In the genomic region with DNA sequence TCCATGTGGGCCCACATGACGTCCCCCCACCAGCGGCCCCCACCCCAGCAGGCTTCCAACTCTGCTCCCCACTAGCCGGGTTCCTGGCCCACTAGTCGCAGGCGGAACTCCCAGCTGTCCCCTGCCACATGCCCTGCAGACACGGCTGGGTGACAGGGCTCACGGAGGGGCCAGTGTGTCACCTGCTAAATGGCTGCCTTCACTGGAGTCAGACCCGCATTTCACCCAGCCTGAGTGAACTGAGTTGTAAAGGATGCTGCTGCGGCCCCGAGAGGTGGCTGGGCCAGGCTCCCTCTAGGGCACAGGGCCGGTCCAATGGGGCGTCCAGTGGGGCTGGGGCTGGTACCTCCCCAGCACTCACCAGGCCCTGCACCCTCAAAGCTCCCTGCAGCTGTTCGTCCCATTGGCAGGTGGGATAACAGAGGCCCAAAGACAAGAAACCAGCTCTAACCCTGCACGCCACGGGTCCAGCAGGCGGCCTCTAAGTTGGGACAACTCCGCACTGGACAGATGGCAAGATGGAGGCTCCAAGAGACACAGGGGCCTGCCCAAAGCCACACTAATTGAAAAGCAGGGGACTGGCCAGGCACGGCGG, we compare ENCODE assay signal across 17 cellular contexts. TPM values are rescaled to one million over a fixed set of nuclear protein-coding genes. Genes with fewer than 3 reads are reported as not detected.
DNase-seq lines count a peak whose midpoint lies in the region; ATAC-seq and TF ChIP-seq lines count a peak whose summit lies in the region.
"Had no signal": no experiment of that assay in that cellular context is flagged by ENCODE, and none has a peak within 500 bp of the region (broad histone marks: within the 10 kb centered on the region; RNA-seq: fewer than 3 reads in every experiment).

No MANE protein-coding gene starts in this region.

- no peaks in the 10 kb centered on the region for H3K9me3 ChIP-seq in PC-3 (ENCODE audit: low read length)

- no peak overlapping the region for H3K9ac ChIP-seq in PC-3 (ENCODE audit: low read length)

- intact Hi-C loops in activated T-helper 1 cell treated with anti-CD3 and anti-CD28 coated beads, Interleukin-12 subunit alpha, Interleukin-12 subunit beta, Interleukin-2, Interleukin-4 antibody, amounts not matched to agents 30 ng/mL and 10 ng/mL and 1 ng/mL, durations not matched to agents 14 hours and 24 hours and 36 hours (cut with micrococcal nuclease) = no loop called here
- intact Hi-C loops in PC-3 (cut with micrococcal nuclease) = no loop called here

- H3F3A ChIP-seq in PC-3 (ENCODE audit: low read length, unreplicated experiment) = no peaks in the 10 kb centered on the region

- no peaks in the 10 kb centered on the region for H3K9me2 ChIP-seq in PC-3 (replicated peaks; ENCODE audit: low read length)

- TF ChIP-seq CTCF in GM12864 (IDR thresholded peaks at IDR 0.05; ENCODE audit: low read depth, low read length, missing control alignments) (no peak), neural crest cell (conservative IDR thresholded peaks at IDR 0.05) (no peak), PC-3 (conservative IDR thresholded peaks at IDR 0.05; ENCODE audit: low read depth, low read length) (no peak)

- H3K36me3 ChIP-seq in PC-3 (ENCODE audit: low read depth, low read length) = no peaks in the 10 kb centered on the region

- no peak overlapping the region for H2AFZ ChIP-seq in PC-3 (ENCODE audit: low read length)

- peaks cover 3% of the 10 kb centered on the region for H3K36me3 Mint-ChIP-seq in activated T-cell treated with anti-CD3 and anti-CD28 coated beads, Interleukin-2, amount 50 U/mL, for 4 hours (ENCODE audit: insufficient read depth)
- H3K36me3 Mint-ChIP-seq in activated T-cell treated with anti-CD3 and anti-CD28 coated beads, Interleukin-2, amount 50 U/mL, for 72 hours (ENCODE audit: insufficient read depth in 2 of 2) = peaks cover 0 to 8% of the 10 kb centered on the region in 2 donors
- H3K36me3 Mint-ChIP-seq in activated T-helper 1 cell treated with anti-CD3 and anti-CD28 coated beads, Interleukin-12 subunit alpha, Interleukin-12 subunit beta, Interleukin-2, Interleukin-4 antibody, amounts not matched to agents 30 ng/mL and 10 ng/mL and 1 ng/mL, durations not matched to agents 14 hours and 24 hours and 36 hours (ENCODE audit: low read depth) = peaks cover 8% of the 10 kb centered on the region
- no peaks in the 10 kb centered on the region for H3K36me3 Mint-ChIP-seq in neural crest cell (ENCODE audit: low read depth)
- H3K36me3 Mint-ChIP-seq in activated CD4-positive, alpha-beta memory T cell treated with anti-CD3 and anti-CD28 coated beads, Interleukin-2, amount 10 ng/mL, durations not matched to agents 7 days and 5 days (ENCODE audit: low read depth) = peaks cover 24% of the 10 kb centered on the region

- H3K27me3 Mint-ChIP-seq in activated T-cell treated with anti-CD3 and anti-CD28 coated beads, Interleukin-2, amount 50 U/mL, for 4 hours (ENCODE audit: low read depth) = no peaks in the 10 kb centered on the region
- H3K27me3 Mint-ChIP-seq in activated T-cell treated with anti-CD3 and anti-CD28 coated beads, Interleukin-2, amount 50 U/mL, for 72 hours (ENCODE audit: low read depth) = no peaks in the 10 kb centered on the region
- no peaks in the 10 kb centered on the region for H3K27me3 Mint-ChIP-seq in activated T-helper 1 cell treated with anti-CD3 and anti-CD28 coated beads, Interleukin-12 subunit alpha, Interleukin-12 subunit beta, Interleukin-2, Interleukin-4 antibody, amounts not matched to agents 30 ng/mL and 10 ng/mL and 1 ng/mL, durations not matched to agents 14 hours and 24 hours and 36 hours (ENCODE audit: insufficient read depth)
- H3K27me3 Mint-ChIP-seq in neural crest cell (ENCODE audit: low read depth) = peaks cover 3% of the 10 kb centered on the region
- H3K27me3 Mint-ChIP-seq in activated CD4-positive, alpha-beta memory T cell treated with anti-CD3 and anti-CD28 coated beads, Interleukin-2, amount 10 ng/mL, durations not matched to agents 7 days and 5 days = no peaks in the 10 kb centered on the region
- H3K27me3 Mint-ChIP-seq: activated naive CD8-positive, alpha-beta T cell treated with anti-CD3 and anti-CD28 coated beads, Interleukin-2, amount 10 ng/mL, durations not matched to agents 7 days and 5 days had no signal

- peaks cover 87% of the 10 kb centered on the region for H3K79me2 ChIP-seq in PC-3 (ENCODE audit: low read length)

- H3K4me3 ChIP-seq in GM12864 (ENCODE audit: low read depth, low read length) (peak overlapping the region; percentile 5), PC-3 (ENCODE audit: low read length) (no peak overlapping the region)

- DNase-seq in activated T-cell treated with anti-CD3 and anti-CD28 coated beads, Interleukin-2, amount 50 U/mL, for 4 hours = no peak
- no peak for DNase-seq in activated T-cell treated with anti-CD3 and anti-CD28 coated beads, Interleukin-2, amount 50 U/mL, for 72 hours
- DNase-seq in GM12864 (ENCODE audit: low read depth) (no peak), neural crest cell (ENCODE audit: low read depth, low spot score) (no peak), HuH-7.5 (ENCODE audit: low spot score) (no peak), PC-3 (no peak)
- no peak for DNase-seq in activated T-helper 1 cell treated with anti-CD3 and anti-CD28 coated beads, Interleukin-12 subunit alpha, Interleukin-12 subunit beta, Interleukin-2, Interleukin-4 antibody, amounts not matched to agents 30 ng/mL and 10 ng/mL and 1 ng/mL, durations not matched to agents 14 hours and 24 hours and 36 hours (ENCODE audit: low spot score)
- no peak for DNase-seq in activated CD4-positive, alpha-beta memory T cell treated with anti-CD3 and anti-CD28 coated beads, Interleukin-2, amount 10 ng/mL, durations not matched to agents 7 days and 5 days
- DNase-seq: activated naive CD8-positive, alpha-beta T cell treated with anti-CD3 and anti-CD28 coated beads, Interleukin-2, amount 10 ng/mL, durations not matched to agents 7 days and 5 days; activated T-cell treated with anti-CD3 and anti-CD28 coated beads, Interleukin-2, amount 50 U/mL, for 48 hours; Calu3; KBM-7; mesendoderm; NCI-H82; stimulated activated CD4-positive, alpha-beta T cell treated with anti-CD3 and anti-CD28 coated beads, Interleukin-4, amount 100 ng/mL, for 24 hours; T-helper 9 cell had no signal

- no peaks in the 10 kb centered on the region for H3K27me3 ChIP-seq in PC-3 (ENCODE audit: low read length)

- CTCF ChIA-PET in activated CD4-positive, alpha-beta memory T cell treated with anti-CD3 and anti-CD28 coated beads, Interleukin-2, amount 10 ng/mL, durations not matched to agents 7 days and 5 days (lab: Charles Lee) = interaction anchor here (1.2 kb wide), 1 partner anchor 165 kb away, joined by 3 read pairs; no protein-coding TSS in a partner anchor
- CTCF ChIA-PET in PC-3 (lab: Charles Lee) = no interaction called here

- H3K27ac Mint-ChIP-seq in activated T-cell treated with anti-CD3 and anti-CD28 coated beads, Interleukin-2, amount 50 U/mL, for 72 hours = no peak overlapping the region
- H3K27ac Mint-ChIP-seq in activated T-helper 1 cell treated with anti-CD3 and anti-CD28 coated beads, Interleukin-12 subunit alpha, Interleukin-12 subunit beta, Interleukin-2, Interleukin-4 antibody, amounts not matched to agents 30 ng/mL and 10 ng/mL and 1 ng/mL, durations not matched to agents 14 hours and 24 hours and 36 hours = no peak overlapping the region
- H3K27ac Mint-ChIP-seq in neural crest cell (ENCODE audit: unreplicated experiment) = peak overlapping the region; percentile 12
- H3K27ac Mint-ChIP-seq in activated CD4-positive, alpha-beta memory T cell treated with anti-CD3 and anti-CD28 coated beads, Interleukin-2, amount 10 ng/mL, durations not matched to agents 7 days and 5 days = no peak overlapping the region
- H3K27ac Mint-ChIP-seq: activated naive CD8-positive, alpha-beta T cell treated with anti-CD3 and anti-CD28 coated beads, Interleukin-2, amount 10 ng/mL, durations not matched to agents 7 days and 5 days had no signal

- peaks cover 16% of the 10 kb centered on the region for H3K4me1 Mint-ChIP-seq in activated T-cell treated with anti-CD3 and anti-CD28 coated beads, Interleukin-2, amount 50 U/mL, for 4 hours (ENCODE audit: low read depth)
- peaks cover 38% of the 10 kb centered on the region for H3K4me1 Mint-ChIP-seq in activated T-cell treated with anti-CD3 and anti-CD28 coated beads, Interleukin-2, amount 50 U/mL, for 72 hours (ENCODE audit: low read depth)
- peaks cover 23% of the 10 kb centered on the region for H3K4me1 Mint-ChIP-seq in activated T-helper 1 cell treated with anti-CD3 and anti-CD28 coated beads, Interleukin-12 subunit alpha, Interleukin-12 subunit beta, Interleukin-2, Interleukin-4 antibody, amounts not matched to agents 30 ng/mL and 10 ng/mL and 1 ng/mL, durations not matched to agents 14 hours and 24 hours and 36 hours (ENCODE audit: low read depth)
- peaks cover 23% of the 10 kb centered on the region for H3K4me1 Mint-ChIP-seq in neural crest cell
- peaks cover 26% of the 10 kb centered on the region for H3K4me1 Mint-ChIP-seq in activated CD4-positive, alpha-beta memory T cell treated with anti-CD3 and anti-CD28 coated beads, Interleukin-2, amount 10 ng/mL, durations not matched to agents 7 days and 5 days

- H3K4me2 ChIP-seq in PC-3 (ENCODE audit: low read length) = no peak overlapping the region

- H4K20me1 ChIP-seq in PC-3 (ENCODE audit: low read length) = peaks cover 20% of the 10 kb centered on the region; the same call in 1 of the 2 replicates

- H3K4me3 Mint-ChIP-seq in activated T-cell treated with anti-CD3 and anti-CD28 coated beads, Interleukin-2, amount 50 U/mL, for 4 hours = peak overlapping the region; percentile 33
- peak overlapping the region in 1 of 2 donors; percentile 12 for H3K4me3 Mint-ChIP-seq in activated T-cell treated with anti-CD3 and anti-CD28 coated beads, Interleukin-2, amount 50 U/mL, for 72 hours
- peak overlapping the region; percentile 56 for H3K4me3 Mint-ChIP-seq in activated T-helper 1 cell treated with anti-CD3 and anti-CD28 coated beads, Interleukin-12 subunit alpha, Interleukin-12 subunit beta, Interleukin-2, Interleukin-4 antibody, amounts not matched to agents 30 ng/mL and 10 ng/mL and 1 ng/mL, durations not matched to agents 14 hours and 24 hours and 36 hours
- H3K4me3 Mint-ChIP-seq in neural crest cell = peak overlapping the region; percentile 88
- no peak overlapping the region for H3K4me3 Mint-ChIP-seq in activated CD4-positive, alpha-beta memory T cell treated with anti-CD3 and anti-CD28 coated beads, Interleukin-2, amount 10 ng/mL, durations not matched to agents 7 days and 5 days

- BruUV-seq in PC-3 (replicated peaks; lab: Mats Ljungman, UMichigan) = no TSS peak

- ATAC-seq in activated T-cell treated with anti-CD3 and anti-CD28 coated beads, Interleukin-2, amount 50 U/mL, for 4 hours = no peak
- ATAC-seq in activated T-cell treated with anti-CD3 and anti-CD28 coated beads, Interleukin-2, amount 50 U/mL, for 72 hours (replicated peaks in 1 of 2) = no peak
- ATAC-seq in PC-3 = no peak
- ATAC-seq: Panc1 had no signal

- H3K4me1 ChIP-seq in PC-3 (ENCODE audit: insufficient read depth, low read length) = peaks cover 11% of the 10 kb centered on the region; the same call in 1 of the 2 replicates

- H3K9me3 Mint-ChIP-seq in activated T-cell treated with anti-CD3 and anti-CD28 coated beads, Interleukin-2, amount 50 U/mL, for 4 hours = no peaks in the 10 kb centered on the region
- H3K9me3 Mint-ChIP-seq in activated T-cell treated with anti-CD3 and anti-CD28 coated beads, Interleukin-2, amount 50 U/mL, for 72 hours = no peaks in the 10 kb centered on the region
- no peaks in the 10 kb centered on the region for H3K9me3 Mint-ChIP-seq in activated T-helper 1 cell treated with anti-CD3 and anti-CD28 coated beads, Interleukin-12 subunit alpha, Interleukin-12 subunit beta, Interleukin-2, Interleukin-4 antibody, amounts not matched to agents 30 ng/mL and 10 ng/mL and 1 ng/mL, durations not matched to agents 14 hours and 24 hours and 36 hours
- H3K9me3 Mint-ChIP-seq in neural crest cell = no peaks in the 10 kb centered on the region
- H3K9me3 Mint-ChIP-seq in activated CD4-positive, alpha-beta memory T cell treated with anti-CD3 and anti-CD28 coated beads, Interleukin-2, amount 10 ng/mL, durations not matched to agents 7 days and 5 days = no peaks in the 10 kb centered on the region
- H3K9me3 Mint-ChIP-seq: activated naive CD8-positive, alpha-beta T cell treated with anti-CD3 and anti-CD28 coated beads, Interleukin-2, amount 10 ng/mL, durations not matched to agents 7 days and 5 days had no signal

- H3K27ac ChIP-seq in PC-3 (ENCODE audit: low read length) = no peak overlapping the region

- POLR2A ChIA-PET in activated CD4-positive, alpha-beta memory T cell treated with anti-CD3 and anti-CD28 coated beads, Interleukin-2, amount 10 ng/mL, durations not matched to agents 7 days and 5 days (lab: Charles Lee) = interaction anchor here (0.6 to 4.8 kb wide), 4 partner anchors 24 to 59 kb away, joined by 3 to 53 read pairs (median 14); partner anchors contain the start of genes GADD45B and TIMM13
- POLR2A ChIA-PET in PC-3 (lab: Charles Lee; ENCODE audit: unreplicated experiment) = interaction anchor here (0.6 to 1.0 kb wide), 2 partner anchors 23 to 157 kb away, joined by 3 to 11 read pairs; no protein-coding TSS in a partner anchor

RNA-seq across cellular contexts. Expression of gene LMNB2, which starts 3.2 kb away (rescaled TPM):
- total RNA-seq in activated T-cell treated with anti-CD3 and anti-CD28 coated beads, Interleukin-2, amount 50 U/mL, for 4 hours = 10 to 100 TPM; 90.9 to 98.3 (median 92.0) TPM
- 10 to 100 TPM; 72.2 to 76.8 TPM for total RNA-seq in activated T-cell treated with anti-CD3 and anti-CD28 coated beads, Interleukin-2, amount 50 U/mL, for 72 hours
- 109 and 116 TPM in 2 replicates for total RNA-seq in activated T-helper 1 cell treated with anti-CD3 and anti-CD28 coated beads, Interleukin-12 subunit alpha, Interleukin-12 subunit beta, Interleukin-2, Interleukin-4 antibody, amounts not matched to agents 30 ng/mL and 10 ng/mL and 1 ng/mL, durations not matched to agents 14 hours and 24 hours and 36 hours
- total RNA-seq in neural crest cell (201 and 206 TPM in 2 replicates), PC-3 (2014; rRNA removed) (220 and 327 TPM in 2 replicates)
- total RNA-seq in activated CD4-positive, alpha-beta memory T cell treated with anti-CD3 and anti-CD28 coated beads, Interleukin-2, amount 10 ng/mL, durations not matched to agents 7 days and 5 days = 10 to 100 TPM; 92.9 to 96.6 TPM

RNA-seq across cellular contexts. Expression of gene GADD45B, which starts 22.4 kb away (rescaled TPM):
- 10 to 100 TPM; 67.4 to 75.5 (median 72.8) TPM for total RNA-seq in activated T-cell treated with anti-CD3 and anti-CD28 coated beads, Interleukin-2, amount 50 U/mL, for 4 hours
- 10 to 100 TPM; 84.4 to 84.5 TPM for total RNA-seq in activated T-cell treated with anti-CD3 and anti-CD28 coated beads, Interleukin-2, amount 50 U/mL, for 72 hours
- 129 and 132 TPM in 2 replicates for total RNA-seq in activated T-helper 1 cell treated with anti-CD3 and anti-CD28 coated beads, Interleukin-12 subunit alpha, Interleukin-12 subunit beta, Interleukin-2, Interleukin-4 antibody, amounts not matched to agents 30 ng/mL and 10 ng/mL and 1 ng/mL, durations not matched to agents 14 hours and 24 hours and 36 hours
- total RNA-seq in neural crest cell (3.3 and 4.1 TPM in 2 replicates), PC-3 (2014; rRNA removed) (137 and 154 TPM in 2 replicates)
- total RNA-seq in activated CD4-positive, alpha-beta memory T cell treated with anti-CD3 and anti-CD28 coated beads, Interleukin-2, amount 10 ng/mL, durations not matched to agents 7 days and 5 days = 10 to 100 TPM; 52.2 to 54.3 TPM

RNA-seq across cellular contexts. Expression of gene TIMM13, which starts 26.1 kb away (rescaled TPM):
- total RNA-seq in activated T-cell treated with anti-CD3 and anti-CD28 coated beads, Interleukin-2, amount 50 U/mL, for 4 hours = 100 to 1,000 TPM; 273 to 326 (median 286) TPM
- total RNA-seq in activated T-cell treated with anti-CD3 and anti-CD28 coated beads, Interleukin-2, amount 50 U/mL, for 72 hours = 10 to 100 TPM; 51.4 to 54.0 TPM
- 178 and 185 TPM in 2 replicates for total RNA-seq in activated T-helper 1 cell treated with anti-CD3 and anti-CD28 coated beads, Interleukin-12 subunit alpha, Interleukin-12 subunit beta, Interleukin-2, Interleukin-4 antibody, amounts not matched to agents 30 ng/mL and 10 ng/mL and 1 ng/mL, durations not matched to agents 14 hours and 24 hours and 36 hours
- 145 and 155 TPM in 2 replicates for total RNA-seq in neural crest cell
- total RNA-seq in activated CD4-positive, alpha-beta memory T cell treated with anti-CD3 and anti-CD28 coated beads, Interleukin-2, amount 10 ng/mL, durations not matched to agents 7 days and 5 days = 10 to 100 TPM; 44.5 to 47.4 TPM
- 129 and 131 TPM in 2 replicates for total RNA-seq in PC-3 (2014; rRNA removed)

Comparison
In these comparisons a context has a peak if more than half of its experiments do, and no peak if none do; other contexts are left out.
1. RNA of gene GADD45B, which starts 22.4 kb away (total RNA-seq): 137 to 154 TPM in PC-3, 129 to 132 TPM in activated T-helper 1 cell treated with anti-CD3 and anti-CD28 coated beads, Interleukin-12 subunit alpha, Interleukin-12 subunit beta, Interleukin-2, Interleukin-4 antibody, amounts not matched to agents 30 ng/mL and 10 ng/mL and 1 ng/mL, durations not matched to agents 14 hours and 24 hours and 36 hours, 84.4 to 84.5 TPM in activated T-cell treated with anti-CD3 and anti-CD28 coated beads, Interleukin-2, amount 50 U/mL, for 72 hours, 67.4 to 75.5 TPM in activated T-cell treated with anti-CD3 and anti-CD28 coated beads, Interleukin-2, amount 50 U/mL, for 4 hours and 52.2 to 54.3 TPM in activated CD4-positive, alpha-beta memory T cell treated with anti-CD3 and anti-CD28 coated beads, Interleukin-2, amount 10 ng/mL, durations not matched to agents 7 days and 5 days; 3.3 to 4.1 TPM in neural crest cell; every median in the first group is over 10 times any median in the second.